Comparison of ENCODE assay signal across 12 cellular contexts in the genomic region with DNA sequence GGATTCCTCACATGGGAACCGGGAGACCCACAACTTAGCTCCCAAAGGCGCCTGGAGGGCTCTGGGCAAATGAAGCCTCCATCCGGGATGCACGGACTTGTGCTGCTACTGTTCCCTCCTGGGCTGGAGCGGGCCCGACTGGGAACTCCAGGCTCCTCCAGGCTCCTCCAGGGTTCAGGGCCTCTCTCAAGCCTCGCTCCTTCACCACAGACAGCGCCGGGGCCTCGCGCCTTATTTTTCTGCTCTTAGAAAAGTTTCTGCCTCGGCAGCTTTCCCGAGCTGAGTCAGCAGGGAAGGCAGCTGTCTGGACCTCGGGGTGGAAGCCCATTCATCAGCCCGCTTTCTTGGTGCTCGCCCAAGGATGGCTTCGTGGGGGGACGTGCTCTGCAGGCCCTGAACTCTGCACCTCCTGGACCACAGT. TPM values are rescaled to one million over a fixed set of nuclear protein-coding genes. Genes with fewer than 3 reads are reported as not detected.
A peak's percentile ranks its signal among the peaks of the same experiment; 100 is the strongest.
DNase-seq lines count a peak whose midpoint lies in the region; ATAC-seq, FAIRE-seq and TF ChIP-seq lines count a peak whose summit lies in the region.
"Had no signal": no experiment of that assay in that cellular context is flagged by ENCODE, and none has a peak within 500 bp of the region (broad histone marks: within the 10 kb centered on the region; RNA-seq: fewer than 3 reads in every experiment).

No MANE protein-coding gene starts in this region.

- peak overlapping the region; percentile 10 for H3K4me3 Mint-ChIP-seq in dendritic cell treated with granulocyte-macrophage colony-stimulating factor and Interleukin-4, amounts not matched to agents 40 ng/mL and 50 ng/mL, for 4 days

- no TSS peak for BruUV-seq in HepG2 (replicated peaks; lab: Mats Ljungman, UMichigan)

- TF ChIP-seq EP300 in HepG2 (IDR thresholded peaks at IDR 0.05; ENCODE audit: low read depth in 2 of 2, low read length in 2 of 2) (no peak), HepG2 (CRISPR knock-in tag; IDR thresholded peaks at IDR 0.05; ENCODE audit: borderline replicate concordance) (no peak)

- CTCF ChIA-PET in HepG2 (lab: Yijun Ruan, JAX; ENCODE audit: low intra/inter-chr PET ratio, low total read pairs): no interaction called here

- no peaks in the 10 kb centered on the region for H3K4me1 ChIP-seq in HepG2 (ENCODE audit: insufficient read depth, low read length)

- H3K4me2 ChIP-seq in HepG2 (ENCODE audit: low read depth, low read length): no peak overlapping the region

- in situ Hi-C loops in HepG2 (cut with HindIII; ENCODE audit: extremely low pct_ligation_motif_present, low pct_unique_long_range_greater_than_20kb): no loop called here

- 59% methylated on average over 14 of the region's 18 CpGs for WGBS in HepG2 (ENCODE audit: low lambda C conversion rate)

- intact Hi-C loops in dendritic cell treated with granulocyte-macrophage colony-stimulating factor and Interleukin-4, amounts not matched to agents 40 ng/mL and 50 ng/mL, for 4 days (cut with micrococcal nuclease): loop anchor here (10.0 kb wide), 1 partner anchor 641 kb away; no protein-coding TSS in a partner anchor
- intact Hi-C loops in HepG2 (cut with micrococcal nuclease; ENCODE audit: unreplicated experiment): no loop called here

- FAIRE-seq in HepG2 (lab: Jason Lieb, UNC): no peak

- peak overlapping the region; percentile 48 for H3K4me3 ChIP-seq in H7 (ENCODE audit: insufficient read depth, low read depth, low read length)
- H3K4me3 ChIP-seq in HepG2 (replicated peaks in 1 of 3; ENCODE audit: insufficient read depth in 1 of 3, low read depth in 2 of 3, low read length in 3 of 3): no peak overlapping the region; a peak in 1 of 6 replicates

- ATAC-seq in HepG2: no peak
- no peak for ATAC-seq in GM21423 (IDR thresholded peaks at IDR 0.05; ENCODE audit: unreplicated experiment)
- no peak for ATAC-seq in HG03439 (IDR thresholded peaks at IDR 0.05; ENCODE audit: unreplicated experiment)

- H3K9me3 ChIP-seq in HepG2 (ENCODE audit: low read length): no peaks in the 10 kb centered on the region

- no peaks in the 10 kb centered on the region for H3K79me2 ChIP-seq in HepG2 (ENCODE audit: insufficient read depth, low read length)

- no peak overlapping the region for H3K27ac Mint-ChIP-seq in dendritic cell treated with granulocyte-macrophage colony-stimulating factor and Interleukin-4, amounts not matched to agents 40 ng/mL and 50 ng/mL, for 4 days

- no peak for TF ChIP-seq POLR2A in HepG2 (IDR thresholded peaks at IDR 0.05; ENCODE audit: insufficient read depth in 1 of 2, low read depth in 2 of 2, low read length in 2 of 2)

- no peak for TF ChIP-seq CTCF in HepG2 (CRISPR knock-in tag; IDR thresholded peaks at IDR 0.05)

- no peaks in the 10 kb centered on the region for H3K36me3 Mint-ChIP-seq in dendritic cell treated with granulocyte-macrophage colony-stimulating factor and Interleukin-4, amounts not matched to agents 40 ng/mL and 50 ng/mL, for 4 days (ENCODE audit: low read depth)

- no peak overlapping the region for H3K9ac ChIP-seq in HepG2 (ENCODE audit: insufficient read depth, low read depth, low read length)

- H3K27me3 ChIP-seq in H7 (ENCODE audit: control insufficient read depth, insufficient read depth, low read length) (peaks cover 10% of the 10 kb centered on the region; the same call in 1 of the 2 replicates), HepG2 (ENCODE audit: control insufficient read depth in 1 of 2, insufficient read depth in 2 of 2, low read length in 2 of 2) (peaks cover 0 to 42% of the 10 kb centered on the region in 2 experiments; a peak in 4 of 5 replicates)

- DNase-seq in H7 (peak; percentile 74), HepG2 (ENCODE audit: low spot score) (no peak), NCI-H2171 (lab: John Stamatoyannopoulos, UW) (no peak)
- peak; percentile 10 for DNase-seq in stimulated activated CD8-positive, alpha-beta memory T cell treated with anti-CD3 and anti-CD28 coated beads, Interleukin-4, amount 100 ng/mL, for 48 hours
- DNase-seq in activated CD4-positive, alpha-beta T cell treated with anti-CD3 and anti-CD28 coated beads, Interleukin-2, amount 50 U/mL, for 48 hours: no peak
- DNase-seq: effector memory CD4-positive, alpha-beta T cell; GDM1; NCI-H187 treated with DMSO at 0.1 percent for 48 hours had no signal

- TF ChIP-seq RAD21 in HepG2 (CRISPR knock-in tag; IDR thresholded peaks at IDR 0.05): no peak

- H3K36me3 ChIP-seq in H7 (replicated peaks; ENCODE audit: control insufficient read depth, insufficient read depth, low read length) (no peaks in the 10 kb centered on the region), HepG2 (replicated peaks in 1 of 2; ENCODE audit: control insufficient read depth in 1 of 2, insufficient read depth in 2 of 2, low read length in 2 of 2) (no peaks in the 10 kb centered on the region)

- H3K27me3 Mint-ChIP-seq in dendritic cell treated with granulocyte-macrophage colony-stimulating factor and Interleukin-4, amounts not matched to agents 40 ng/mL and 50 ng/mL, for 4 days: peaks cover 7% of the 10 kb centered on the region

- H4K20me1 ChIP-seq in HepG2 (ENCODE audit: insufficient read depth, low read length): no peaks in the 10 kb centered on the region

- POLR2A ChIA-PET in HepG2 (lab: Yijun Ruan, JAX): no interaction called here

- H3K27ac ChIP-seq in HepG2 (ENCODE audit: extremely low read length, insufficient read depth, low read length): no peak overlapping the region

- no peak overlapping the region for H2AFZ ChIP-seq in HepG2 (ENCODE audit: low read length)

- peaks cover 9% of the 10 kb centered on the region for H3K4me1 Mint-ChIP-seq in dendritic cell treated with granulocyte-macrophage colony-stimulating factor and Interleukin-4, amounts not matched to agents 40 ng/mL and 50 ng/mL, for 4 days (ENCODE audit: low read depth)

- no peaks in the 10 kb centered on the region for H3K9me3 Mint-ChIP-seq in dendritic cell treated with granulocyte-macrophage colony-stimulating factor and Interleukin-4, amounts not matched to agents 40 ng/mL and 50 ng/mL, for 4 days
- H3K9me3 Mint-ChIP-seq: naive B cell had no signal

TF ChIP-seq in HepG2, 621 proteins besides CTCF, POLR2A, EP300 and RAD21 (continues in another document):
- TF ChIP-seq SALL2 (CRISPR knock-in tag; IDR thresholded peaks at IDR 0.05): no peak
- no peak for TF ChIP-seq ZNF337 (CRISPR knock-in tag; IDR thresholded peaks at IDR 0.05; ENCODE audit: borderline replicate concordance, low read depth)
- TF ChIP-seq GABPB1 (CRISPR knock-in tag; IDR thresholded peaks at IDR 0.05): no peak
- 0 out of 2 replicates have a peak, but pooled peaks have one; percentile 7 for TF ChIP-seq MAFG (CRISPR knock-in tag; IDR thresholded peaks at IDR 0.05)
- TF ChIP-seq, protein P1, sequence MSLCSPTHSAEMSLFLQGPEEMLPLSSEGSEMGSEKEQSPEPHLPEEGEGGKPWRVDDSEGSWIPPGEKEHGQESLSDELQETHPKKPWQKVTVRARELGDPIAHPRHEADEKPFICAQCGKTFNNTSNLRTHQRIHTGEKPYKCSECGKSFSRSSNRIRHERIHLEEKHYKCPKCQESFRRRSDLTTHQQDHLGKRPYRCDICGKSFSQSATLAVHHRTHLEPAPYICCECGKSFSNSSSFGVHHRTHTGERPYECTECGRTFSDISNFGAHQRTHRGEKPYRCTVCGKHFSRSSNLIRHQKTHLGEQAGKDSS (CRISPR knock-in tag; IDR thresholded peaks at IDR 0.05; ENCODE audit: borderline replicate concordance, low read depth): no peak
- TF ChIP-seq ZNF557 (CRISPR knock-in tag; IDR thresholded peaks at IDR 0.05): no peak
- TF ChIP-seq ZNF20 (CRISPR knock-in tag; IDR thresholded peaks at IDR 0.05): no peak
- TF ChIP-seq ZNF670 (CRISPR knock-in tag; IDR thresholded peaks at IDR 0.05; ENCODE audit: borderline replicate concordance): no peak
- no peak for TF ChIP-seq ZBTB33 (CRISPR knock-in tag; IDR thresholded peaks at IDR 0.05)

RNA-seq across cellular contexts. Expression of gene TEX51, which starts 13.0 kb away (rescaled TPM):
- not detected in 2 replicates for total RNA-seq in H7 (2014; rRNA removed; shearing (Covaris generic))
- not detected in 2 replicates for total RNA-seq in HepG2 (2016; rRNA removed; fragmentation: Illumina TruSeq; extraction: Trizol)
- total RNA-seq in HepG2 (2016; cell fraction: cytosol; rRNA removed; fragmentation: Illumina TruSeq; extraction: Trizol; ENCODE audit: low read depth): not detected in 2 replicates
- total RNA-seq in HepG2 (2016; cell fraction: insoluble cytoplasmic fraction; rRNA removed; fragmentation: Illumina TruSeq; extraction: Trizol): not detected in 2 replicates
- not detected in 2 replicates for total RNA-seq in HepG2 (2016; cell fraction: membrane; rRNA removed; fragmentation: Illumina TruSeq; extraction: Trizol)
- total RNA-seq in HepG2 (2016; cell fraction: nucleus; rRNA removed; fragmentation: Illumina TruSeq; extraction: Trizol): not detected in 2 replicates
- polyA plus RNA-seq in HepG2 (2011; rRNA removed): not detected in 2 replicates
- polyA plus RNA-seq in HepG2 (2011; cell fraction: cytosol; rRNA removed): not detected in 2 replicates
- polyA plus RNA-seq in HepG2 (2011; cell fraction: nucleus; rRNA removed): not detected in 2 replicates
- not detected in 2 replicates for polyA plus RNA-seq in HepG2 (2012)
- not detected in 2 replicates for polyA plus RNA-seq in HepG2 (2016; cell fraction: cytosol; fragmentation: Illumina TruSeq; extraction: Trizol; ENCODE audit: low read depth)
- not detected in 2 replicates for polyA plus RNA-seq in HepG2 (2016; cell fraction: insoluble cytoplasmic fraction; fragmentation: Illumina TruSeq; extraction: Trizol; ENCODE audit: low read depth)
- polyA plus RNA-seq in HepG2 (2016; cell fraction: membrane; fragmentation: Illumina TruSeq; extraction: Trizol; ENCODE audit: low read depth): not detected in 2 replicates
- polyA plus RNA-seq in HepG2 (2016; cell fraction: nucleus; fragmentation: Illumina TruSeq; extraction: Trizol; ENCODE audit: insufficient read depth, low read depth): not detected in 2 replicates
- not detected in 2 replicates for polyA minus RNA-seq in HepG2 (2011; rRNA and poly(A)+ RNA removed; ENCODE audit: low replicate concordance)
- polyA minus RNA-seq in HepG2 (2011; cell fraction: cytosol; rRNA and poly(A)+ RNA removed): not detected in 2 replicates
- polyA minus RNA-seq in HepG2 (2011; cell fraction: nucleus; rRNA and poly(A)+ RNA removed): not detected in 2 replicates

Comparison
In these comparisons a context has a peak if more than half of its experiments do, and no peak if none do; other contexts are left out.
1. DNase-seq: peak in H7 (single experiment) and stimulated activated CD8-positive, alpha-beta memory T cell treated with anti-CD3 and anti-CD28 coated beads, Interleukin-4, amount 100 ng/mL, for 48 hours (single experiment); none in HepG2 (single experiment), activated CD4-positive, alpha-beta T cell treated with anti-CD3 and anti-CD28 coated beads, Interleukin-2, amount 50 U/mL, for 48 hours (0 of 2) and NCI-H2171 (single experiment).